Comparison of ENCODE assay signal across 15 cellular contexts in genomic region chr13:110259651-110260050, GRCh38. TPM values are rescaled to one million over a fixed set of nuclear protein-coding genes. Genes with fewer than 3 reads are reported as not detected.
A peak's percentile ranks its signal among the peaks of the same experiment; 100 is the strongest.
DNase-seq lines count a peak whose midpoint lies in the region; ATAC-seq and TF ChIP-seq lines count a peak whose summit lies in the region.
"Had no signal": no experiment of that assay in that cellular context is flagged by ENCODE, and none has a peak within 500 bp of the region (broad histone marks: within the 10 kb centered on the region; RNA-seq: fewer than 3 reads in every experiment).

No MANE protein-coding gene starts in this region.

- peaks cover 3% of the 10 kb centered on the region for H3K9me3 Mint-ChIP-seq in nephron
- H3K9me3 Mint-ChIP-seq: natural killer cell had no signal

- peaks cover 17% of the 10 kb centered on the region for H3K36me3 Mint-ChIP-seq in nephron (ENCODE audit: low read depth)
- H3K36me3 Mint-ChIP-seq: natural killer cell had no signal

- H3K27ac ChIP-seq in right atrium auricular region: peak overlapping the region; percentile 6 to 25
- no peak overlapping the region for H3K27ac ChIP-seq in right cardiac atrium (ENCODE audit: low read length)
- peak overlapping the region; percentile 38 to 47 for H3K27ac ChIP-seq in aorta (ENCODE audit: low read depth in 1 of 2, low read length in 2 of 2)
- H3K27ac ChIP-seq: lower lobe of right lung had no signal

- H3K9me3 ChIP-seq in right atrium auricular region: no peaks in the 10 kb centered on the region
- H3K9me3 ChIP-seq in right cardiac atrium (ENCODE audit: control insufficient read depth, low read length): no peaks in the 10 kb centered on the region
- no peaks in the 10 kb centered on the region for H3K9me3 ChIP-seq in aorta (ENCODE audit: control insufficient read depth, low read length)
- H3K9me3 ChIP-seq: lower lobe of right lung, MG63 had no signal

- H3K4me3 ChIP-seq in right atrium auricular region (no peak overlapping the region), right cardiac atrium (ENCODE audit: low read length) (no peak overlapping the region), aorta (ENCODE audit: low read length in 2 of 2) (no peak overlapping the region)
- H3K4me3 ChIP-seq: lower lobe of right lung, MG63 had no signal

- H3K27me3 ChIP-seq in right atrium auricular region: no peaks in the 10 kb centered on the region
- no peaks in the 10 kb centered on the region for H3K27me3 ChIP-seq in right cardiac atrium (ENCODE audit: control insufficient read depth, insufficient read depth)
- no peaks in the 10 kb centered on the region for H3K27me3 ChIP-seq in aorta (ENCODE audit: control insufficient read depth in 1 of 2, insufficient read depth in 2 of 2, low read length in 1 of 2)
- H3K27me3 ChIP-seq: MG63 had no signal

- intact Hi-C loops in right cardiac atrium (cut with DNase I) (no loop called here), aorta (cut with DNase I) (no loop called here)

- peaks cover 48% of the 10 kb centered on the region for H3K4me1 Mint-ChIP-seq in nephron

- DNase-seq in right atrium auricular region (ENCODE audit: low spot score) (no peak), right cardiac atrium (no peak), dermis blood vessel endothelial cell (peak; percentile 34), aorta (no peak), DMS53 (lab: John Stamatoyannopoulos, UW) (no peak), islet precursor cell (no peak), MV-4-11 (lab: John Stamatoyannopoulos, UW) (no peak)
- DNase-seq: activated CD4-positive, alpha-beta T cell treated with anti-CD3 and anti-CD28 coated beads, Interleukin-2, amount 50 U/mL, for 48 hours; lower lobe of right lung; MG63; natural killer cell; NCI-H2081 treated with DMSO at 0.1 percent for 48 hours; NCI-H526 treated with DMSO at 0.1 percent for 48 hours had no signal

- H3K4me1 ChIP-seq in right atrium auricular region (peaks cover 0 to 64% of the 10 kb centered on the region in 2 donors), right cardiac atrium (ENCODE audit: control insufficient read depth, insufficient read depth, low read length) (peaks cover 23% of the 10 kb centered on the region), aorta (ENCODE audit: control insufficient read depth in 1 of 2, insufficient read depth in 2 of 2, low read length in 2 of 2) (peaks cover 1 to 7% of the 10 kb centered on the region in 2 donors)

- peak overlapping the region in 2 of 3 experiments; percentile 2 to 68 for H3K27ac Mint-ChIP-seq in nephron
- H3K27ac Mint-ChIP-seq: activated T-helper 1 cell treated with anti-CD3 and anti-CD28 coated beads, Interleukin-12 subunit alpha, Interleukin-12 subunit beta, Interleukin-2, Interleukin-4 antibody, amounts not matched to agents 30 ng/mL and 10 ng/mL and 1 ng/mL, durations not matched to agents 14 hours and 24 hours and 36 hours; natural killer cell had no signal

- no peak overlapping the region for H3K4me3 Mint-ChIP-seq in nephron
- H3K4me3 Mint-ChIP-seq: activated T-helper 1 cell treated with anti-CD3 and anti-CD28 coated beads, Interleukin-12 subunit alpha, Interleukin-12 subunit beta, Interleukin-2, Interleukin-4 antibody, amounts not matched to agents 30 ng/mL and 10 ng/mL and 1 ng/mL, durations not matched to agents 14 hours and 24 hours and 36 hours; natural killer cell had no signal

- no peak for ATAC-seq in right cardiac atrium
- ATAC-seq in aorta (ENCODE audit: low FRiP score): no peak
- ATAC-seq: lower lobe of right lung, natural killer cell had no signal

- no peaks in the 10 kb centered on the region for H3K27me3 Mint-ChIP-seq in nephron (ENCODE audit: low read depth)

- H3K36me3 ChIP-seq in right atrium auricular region (no peaks in the 10 kb centered on the region), aorta (ENCODE audit: control insufficient read depth in 1 of 2, insufficient read depth in 2 of 2, low read length in 1 of 2) (no peaks in the 10 kb centered on the region)
- H3K36me3 ChIP-seq: lower lobe of right lung, MG63 had no signal

- 59% methylated on average over 6 of the region's 6 CpGs for WGBS in right cardiac atrium
- 51 to 60% methylated on average over 6 of the region's 6 CpGs for WGBS in aorta, 2 donors

- no peak for TF ChIP-seq CTCF in right atrium auricular region (IDR thresholded peaks at IDR 0.05)
- no peak for TF ChIP-seq CTCF in nephron (IDR thresholded peaks at IDR 0.05; ENCODE audit: unreplicated experiment in 3 of 3)

RNA-seq across cellular contexts. Expression of gene COL4A1, which starts 47.3 kb away (rescaled TPM):
- total RNA-seq in right atrium auricular region (100 to 1,000 TPM; 140 to 201 TPM), right cardiac atrium (100 to 1,000 TPM in 3 of 4 donors, 10 to 100 TPM in 1; 91.9 to 267 (median 118) TPM), dermis blood vessel endothelial cell (1,485 and 1,882 TPM in 2 replicates), aorta (100 to 1,000 TPM; 564 to 910 TPM)
- polyA plus RNA-seq in right cardiac atrium (69.8 TPM), aorta (100 to 1,000 TPM in 1 of 2 donors, 10 to 100 TPM in 1; 73.3 to 379 TPM)
- total RNA-seq: activated T-helper 1 cell treated with anti-CD3 and anti-CD28 coated beads, Interleukin-12 subunit alpha, Interleukin-12 subunit beta, Interleukin-2, Interleukin-4 antibody, amounts not matched to agents 30 ng/mL and 10 ng/mL and 1 ng/mL, durations not matched to agents 14 hours and 24 hours and 36 hours; natural killer cell had no signal

RNA-seq across cellular contexts. Expression of gene COL4A2, which starts 47.4 kb away (rescaled TPM):
- total RNA-seq in right atrium auricular region (100 to 1,000 TPM; 141 to 153 TPM), right cardiac atrium (100 to 1,000 TPM in 3 of 4 donors, 10 to 100 TPM in 1; 84.7 to 268 (median 123) TPM), dermis blood vessel endothelial cell (1,112 and 1,320 TPM in 2 replicates), aorta (1,000 to 10,000 TPM in 1 of 2 donors, 100 to 1,000 TPM in 1; 693 to 1,110 TPM)
- polyA plus RNA-seq in right cardiac atrium (101 TPM), aorta (100 to 1,000 TPM; 117 to 670 TPM)
- total RNA-seq: activated T-helper 1 cell treated with anti-CD3 and anti-CD28 coated beads, Interleukin-12 subunit alpha, Interleukin-12 subunit beta, Interleukin-2, Interleukin-4 antibody, amounts not matched to agents 30 ng/mL and 10 ng/mL and 1 ng/mL, durations not matched to agents 14 hours and 24 hours and 36 hours; natural killer cell had no signal
